24 cellular contexts compared by ENCODE assay signal in genomic region chr1:197954718-197955418, GRCh38. TPM values are rescaled to one million over a fixed set of nuclear protein-coding genes. Genes with fewer than 3 reads are reported as not detected.
A peak's percentile ranks its signal among the peaks of the same experiment; 100 is the strongest.
DNase-seq lines count a peak whose midpoint lies in the region; ATAC-seq, FAIRE-seq and TF ChIP-seq lines count a peak whose summit lies in the region.
"Had no signal": no experiment of that assay in that cellular context is flagged by ENCODE, and none has a peak within 500 bp of the region (broad histone marks: within the 10 kb centered on the region; RNA-seq: fewer than 3 reads in every experiment).

No MANE protein-coding gene starts in this region.

- H3K4me1 Mint-ChIP-seq in progenitor cell of endocrine pancreas (ENCODE audit: low read depth), result peaks cover 9% of the 10 kb centered on the region

- no peak for TF ChIP-seq CTCF in D721Med (IDR thresholded peaks at IDR 0.05; ENCODE audit: insufficient read depth, missing control alignments)
- no peak for TF ChIP-seq CTCF in progenitor cell of endocrine pancreas (IDR thresholded peaks at IDR 0.05; ENCODE audit: unreplicated experiment)

- peak; percentile 96 for FAIRE-seq in D721Med (lab: Jason Lieb, UNC)
- FAIRE-seq in islet of Langerhans (lab: Jason Lieb, UNC), result peak; percentile 24
- FAIRE-seq: HTR-8/SVneo had no signal

- peaks cover 16% of the 10 kb centered on the region for H3K27me3 Mint-ChIP-seq in progenitor cell of endocrine pancreas
- H3K27me3 Mint-ChIP-seq: activated CD4-positive, alpha-beta memory T cell treated with anti-CD3 and anti-CD28 coated beads for 36 hours; activated naive CD4-positive, alpha-beta T cell treated with anti-CD3 and anti-CD28 coated beads, Interleukin-2, amount 50 U/mL, for 24 hours had no signal

- DNase-seq in D721Med (ENCODE audit: insufficient read length, low spot score), result no peak
- DNase-seq in NCI-H82 (lab: John Stamatoyannopoulos, UW), result peak; percentile 84
- peak; percentile 66 for DNase-seq in mucosa of gallbladder (ENCODE audit: low spot score)
- no peak for DNase-seq in progenitor cell of endocrine pancreas (ENCODE audit: low spot score, unreplicated experiment)
- DNase-seq: activated CD4-positive, alpha-beta memory T cell treated with anti-CD3 and anti-CD28 coated beads for 36 hours; activated CD4-positive, CD25-positive, alpha-beta regulatory T cell treated with anti-CD3 and anti-CD28 coated beads, Interleukin-2, amount 50 U/mL, for 72 hours; activated CD8-positive, alpha-beta memory T cell treated with anti-CD3 and anti-CD28 coated beads, Interleukin-2, amount 50 U/mL, for 48 hours; colonic mucosa; COR-L47; effector memory CD4-positive, alpha-beta T cell; heart left ventricle; naive thymus-derived CD4-positive, alpha-beta T cell; NCI-H1048; NCI-H187 treated with DMSO at 0.1 percent for 48 hours; NCI-H524 treated with DMSO at 0.1 percent for 48 hours; spleen; tibial artery had no signal

- H3K27ac Mint-ChIP-seq in progenitor cell of endocrine pancreas, result no peak overlapping the region
- H3K27ac Mint-ChIP-seq: activated CD4-positive, alpha-beta memory T cell treated with anti-CD3 and anti-CD28 coated beads for 36 hours; activated naive CD4-positive, alpha-beta T cell treated with anti-CD3 and anti-CD28 coated beads, Interleukin-2, amount 50 U/mL, for 24 hours; activated T-helper 2 cell treated with anti-CD3 and anti-CD28 coated beads, Interferon-gamma antibody, Interleukin-2, Interleukin-4, amounts not matched to agents 10 μg/mL and 5 μg/mL and 100 μg/mL, durations not matched to agents 14 hours and 24 hours and 36 hours; naive thymus-derived CD4-positive, alpha-beta T cell; T-helper 1 cell treated with Interleukin-12 subunit alpha and Interleukin-12 subunit beta and Interleukin-4 antibody, amounts not matched to agents 30 μg/mL and 1 μg/mL, for 36 hours had no signal

- no peaks in the 10 kb centered on the region for H3K36me3 Mint-ChIP-seq in progenitor cell of endocrine pancreas (ENCODE audit: insufficient read depth)
- H3K36me3 Mint-ChIP-seq: activated CD4-positive, alpha-beta memory T cell treated with anti-CD3 and anti-CD28 coated beads for 36 hours; activated naive CD4-positive, alpha-beta T cell treated with anti-CD3 and anti-CD28 coated beads, Interleukin-2, amount 50 U/mL, for 24 hours had no signal

- no peak for ATAC-seq in HG03045 (IDR thresholded peaks at IDR 0.05; ENCODE audit: unreplicated experiment)
- no peak for ATAC-seq in HG02852 (IDR thresholded peaks at IDR 0.05; ENCODE audit: unreplicated experiment)
- ATAC-seq: heart left ventricle; naive thymus-derived CD4-positive, alpha-beta T cell had no signal

- H3K4me3 Mint-ChIP-seq in progenitor cell of endocrine pancreas (ENCODE audit: low read depth), result no peak overlapping the region
- H3K4me3 Mint-ChIP-seq: activated CD4-positive, alpha-beta memory T cell treated with anti-CD3 and anti-CD28 coated beads for 36 hours; activated naive CD4-positive, alpha-beta T cell treated with anti-CD3 and anti-CD28 coated beads, Interleukin-2, amount 50 U/mL, for 24 hours; naive thymus-derived CD4-positive, alpha-beta T cell; T-helper 1 cell treated with Interleukin-12 subunit alpha and Interleukin-12 subunit beta and Interleukin-4 antibody, amounts not matched to agents 30 μg/mL and 1 μg/mL, for 36 hours had no signal

- peaks cover under 1% of the 10 kb centered on the region for H3K9me3 Mint-ChIP-seq in progenitor cell of endocrine pancreas (ENCODE audit: low read depth)
- H3K9me3 Mint-ChIP-seq: activated naive CD4-positive, alpha-beta T cell treated with anti-CD3 and anti-CD28 coated beads, Interleukin-2, amount 50 U/mL, for 24 hours had no signal

RNA-seq across cellular contexts. Expression of gene LHX9, which starts 37.7 kb away (rescaled TPM):
- total RNA-seq in mucosa of gallbladder (0.32 TPM), progenitor cell of endocrine pancreas (not detected in 2 replicates)
- total RNA-seq: activated CD4-positive, alpha-beta memory T cell treated with anti-CD3 and anti-CD28 coated beads for 36 hours; naive thymus-derived CD4-positive, alpha-beta T cell; spleen had no signal

RNA-seq across cellular contexts. Expression of gene C1orf53, which starts 52.4 kb away (rescaled TPM):
- total RNA-seq in mucosa of gallbladder (6.4 TPM), progenitor cell of endocrine pancreas (4.0 and 4.3 TPM in 2 replicates)
- total RNA-seq: naive thymus-derived CD4-positive, alpha-beta T cell had no signal

Comparison
In these comparisons a context has a peak if more than half of its experiments do, and no peak if none do; other contexts are left out.
1. DNase-seq: peak in NCI-H82 (single experiment) and mucosa of gallbladder (single experiment); none in D721Med (single experiment) and progenitor cell of endocrine pancreas (single experiment).